Comparison of ENCODE assay signal across 8 cellular contexts in the genomic region with DNA sequence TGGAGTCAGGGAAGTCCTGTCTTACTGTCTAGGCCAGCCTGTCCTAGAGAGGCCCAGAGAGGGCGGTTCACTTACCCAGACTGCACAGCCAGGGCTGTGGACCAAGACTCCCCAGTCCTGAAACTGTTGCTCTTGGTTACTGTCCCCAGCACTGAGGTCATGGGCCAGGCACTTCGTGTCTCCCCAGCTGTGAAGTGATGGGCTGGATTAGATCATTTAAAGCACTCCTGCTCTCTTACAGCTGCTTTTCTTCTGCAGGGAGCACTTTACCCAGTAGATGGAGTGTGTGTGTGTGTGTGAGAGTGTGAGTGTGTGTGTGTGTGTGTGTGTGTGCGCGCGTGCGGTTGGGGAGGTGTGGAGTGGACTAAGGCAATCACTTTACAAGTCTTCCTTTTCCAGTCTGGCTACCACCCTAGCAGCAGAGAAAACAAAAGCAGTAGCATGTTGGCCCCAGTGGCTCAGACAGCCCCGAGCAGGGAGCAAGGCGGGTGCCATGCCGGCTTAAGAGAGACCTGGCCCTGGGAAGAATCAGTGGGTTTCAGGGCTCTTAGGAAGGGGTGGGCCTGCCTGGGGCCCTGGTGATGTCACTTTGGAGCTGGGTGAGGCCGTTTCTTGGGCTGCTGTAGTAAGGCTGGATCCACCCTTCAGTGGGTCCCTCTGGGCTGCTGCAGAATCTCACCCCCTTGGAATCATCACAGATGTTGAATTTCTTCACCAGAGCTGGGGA.
DNase-seq lines count a peak whose midpoint lies in the region; ATAC-seq and TF ChIP-seq lines count a peak whose summit lies in the region.

No MANE protein-coding gene starts in this region.

- no peaks in the 10 kb centered on the region for H3K9me3 ChIP-seq in muscle layer of colon (ENCODE audit: low read length)

- H3K4me3 ChIP-seq in LNCaP clone FGC (ENCODE audit: low read depth, low read length) (no peak overlapping the region), muscle layer of colon (ENCODE audit: low read depth in 1 of 2, low read length in 2 of 2) (peak overlapping the region; percentile 76 to 89)

- DNase-seq in EH (ENCODE audit: low read depth) (peak; percentile 76), LNCaP clone FGC (ENCODE audit: low read depth) (peak; percentile 18), NCI-H2081 treated with DMSO at 0.1 percent for 48 hours (lab: John Stamatoyannopoulos, UW) (no peak), SIG-M5 (lab: John Stamatoyannopoulos, UW) (no peak)
- peak; percentile 9 for DNase-seq in central memory CD4-positive, alpha-beta T cell

- no peaks in the 10 kb centered on the region for H3K27me3 ChIP-seq in muscle layer of colon (ENCODE audit: control insufficient read depth in 1 of 2, insufficient read depth in 2 of 2, low read length in 2 of 2)

- TF ChIP-seq CTCF in LNCaP clone FGC (IDR thresholded peaks at IDR 0.05; ENCODE audit: control insufficient read depth, extremely low read depth, insufficient read depth) = peak; percentile 33; the same call in 1 of the 2 replicates

- no peak for ATAC-seq in GM21390 (IDR thresholded peaks at IDR 0.05; ENCODE audit: unreplicated experiment)
- no peak for ATAC-seq in HG03571 (IDR thresholded peaks at IDR 0.05; ENCODE audit: unreplicated experiment)

- peak overlapping the region; percentile 61 for H3K27ac ChIP-seq in muscle layer of colon (ENCODE audit: low read depth, low read length)

- H3K36me3 ChIP-seq in muscle layer of colon (ENCODE audit: insufficient read depth, low read length) = no peaks in the 10 kb centered on the region

- H3K4me1 ChIP-seq in muscle layer of colon (ENCODE audit: insufficient read depth, low read length) = peaks cover 43% of the 10 kb centered on the region

- peak overlapping the region; percentile 12 for H3K9ac ChIP-seq in muscle layer of colon (ENCODE audit: low read length)

Comparison
In these comparisons a context has a peak if more than half of its experiments do, and no peak if none do; other contexts are left out.
1. DNase-seq: peak in EH (single experiment), LNCaP clone FGC (single experiment) and central memory CD4-positive, alpha-beta T cell (single experiment); none in NCI-H2081 treated with DMSO at 0.1 percent for 48 hours (single experiment) and SIG-M5 (single experiment).